ENCODE assay signal across 1 cellular context in the genomic region with DNA sequence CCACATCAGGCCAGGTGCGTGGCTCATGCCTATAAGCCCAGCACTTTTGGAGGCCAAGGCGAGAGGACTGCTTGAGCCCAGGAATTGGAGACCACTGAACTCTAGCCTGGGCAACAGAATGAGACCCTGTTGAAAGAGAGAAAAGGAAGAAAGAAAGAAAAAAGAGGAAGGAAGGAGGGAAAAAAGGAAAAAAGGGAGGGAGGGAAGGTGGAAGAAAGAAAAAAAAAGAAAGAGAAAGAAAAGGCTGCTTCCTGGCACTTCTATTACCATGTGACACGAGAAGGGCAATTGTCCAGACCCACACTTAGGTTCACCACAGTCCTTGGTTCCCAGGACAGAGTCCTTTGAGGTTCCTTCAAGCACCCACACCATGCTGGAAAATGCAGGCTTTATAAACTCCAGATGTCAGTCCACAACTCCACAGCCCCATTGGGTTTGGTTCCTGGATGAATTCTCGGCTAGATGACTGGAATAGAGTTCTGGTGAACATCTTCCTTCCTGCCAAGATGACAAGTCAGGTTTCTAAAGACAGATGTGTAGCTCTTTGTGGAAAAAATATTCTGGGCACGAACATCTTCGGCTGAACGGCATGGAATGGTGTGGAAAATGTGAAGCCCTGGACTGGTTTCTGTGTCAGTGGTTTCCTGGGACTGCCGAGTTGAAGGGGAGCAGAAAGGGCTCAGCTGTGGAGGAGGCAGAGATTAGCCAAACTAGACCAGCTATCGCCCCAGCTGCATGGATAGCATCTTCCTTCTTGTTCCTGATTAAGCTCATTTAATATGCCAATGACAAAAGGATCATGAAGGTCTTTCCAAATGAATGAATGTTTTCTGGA.
TF ChIP-seq lines count a peak whose summit lies in the region.

No MANE protein-coding gene starts in this region.

TF ChIP-seq in GM12891, 5 proteins besides CTCF, POLR2A, EP300 and RAD21 (continued from another document):
- TF ChIP-seq PAX5 (IDR thresholded peaks at IDR 0.05; ENCODE audit: insufficient read depth, low read length, severe bottlenecking) = no peak
- no peak for TF ChIP-seq TAF1 (IDR thresholded peaks at IDR 0.05; ENCODE audit: low read depth, low read length)
- no peak for TF ChIP-seq POU2F2 (IDR thresholded peaks at IDR 0.05; ENCODE audit: low read depth, low read length)
- TF ChIP-seq SPI1 (IDR thresholded peaks at IDR 0.05; ENCODE audit: low read depth, low read length) = no peak
